ENCODE assay signal across 1 cellular context in genomic region chr6:14618759-14619418, GRCh38.
TF ChIP-seq lines count a peak whose summit lies in the region.

No MANE protein-coding gene starts in this region.

TF ChIP-seq in K562, 482 proteins besides CTCF, POLR2A, EP300 and RAD21 (continued from another document and continues in another):
- TF ChIP-seq, protein P1, sequence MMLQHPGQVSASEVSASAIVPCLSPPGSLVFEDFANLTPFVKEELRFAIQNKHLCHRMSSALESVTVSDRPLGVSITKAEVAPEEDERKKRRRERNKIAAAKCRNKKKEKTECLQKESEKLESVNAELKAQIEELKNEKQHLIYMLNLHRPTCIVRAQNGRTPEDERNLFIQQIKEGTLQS (IDR thresholded peaks at IDR 0.05): peak; percentile 30; the same call in 1 of the 2 replicates
- TF ChIP-seq, protein P1 (CRISPR knock-in tag; conservative IDR thresholded peaks at IDR 0.05): no peak
- no peak for TF ChIP-seq PRPF4 (IDR thresholded peaks at IDR 0.05; ENCODE audit: insufficient read depth, low read depth, low read length, poor library complexity, severe bottlenecking)
- TF ChIP-seq HNRNPH1 (optimal IDR thresholded peaks at IDR 0.05; ENCODE audit: low read depth, low read length): no peak
- TF ChIP-seq, protein P2, sequence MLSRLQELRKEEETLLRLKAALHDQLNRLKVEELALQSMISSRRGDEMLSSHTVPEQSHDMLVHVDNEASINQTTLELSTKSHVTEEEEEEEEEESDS (CRISPR knock-in tag; IDR thresholded peaks at IDR 0.05): no peak
- no peak for TF ChIP-seq MCM5 (IDR thresholded peaks at IDR 0.05; ENCODE audit: low read depth)
- no peak for TF ChIP-seq ZFX (CRISPR knock-in tag; IDR thresholded peaks at IDR 0.05)
- 0 out of 2 replicates have a peak, but pooled peaks have one; percentile 26 for TF ChIP-seq ZNF76 (CRISPR knock-in tag; IDR thresholded peaks at IDR 0.05; ENCODE audit: borderline replicate concordance)
- TF ChIP-seq, protein P3, sequence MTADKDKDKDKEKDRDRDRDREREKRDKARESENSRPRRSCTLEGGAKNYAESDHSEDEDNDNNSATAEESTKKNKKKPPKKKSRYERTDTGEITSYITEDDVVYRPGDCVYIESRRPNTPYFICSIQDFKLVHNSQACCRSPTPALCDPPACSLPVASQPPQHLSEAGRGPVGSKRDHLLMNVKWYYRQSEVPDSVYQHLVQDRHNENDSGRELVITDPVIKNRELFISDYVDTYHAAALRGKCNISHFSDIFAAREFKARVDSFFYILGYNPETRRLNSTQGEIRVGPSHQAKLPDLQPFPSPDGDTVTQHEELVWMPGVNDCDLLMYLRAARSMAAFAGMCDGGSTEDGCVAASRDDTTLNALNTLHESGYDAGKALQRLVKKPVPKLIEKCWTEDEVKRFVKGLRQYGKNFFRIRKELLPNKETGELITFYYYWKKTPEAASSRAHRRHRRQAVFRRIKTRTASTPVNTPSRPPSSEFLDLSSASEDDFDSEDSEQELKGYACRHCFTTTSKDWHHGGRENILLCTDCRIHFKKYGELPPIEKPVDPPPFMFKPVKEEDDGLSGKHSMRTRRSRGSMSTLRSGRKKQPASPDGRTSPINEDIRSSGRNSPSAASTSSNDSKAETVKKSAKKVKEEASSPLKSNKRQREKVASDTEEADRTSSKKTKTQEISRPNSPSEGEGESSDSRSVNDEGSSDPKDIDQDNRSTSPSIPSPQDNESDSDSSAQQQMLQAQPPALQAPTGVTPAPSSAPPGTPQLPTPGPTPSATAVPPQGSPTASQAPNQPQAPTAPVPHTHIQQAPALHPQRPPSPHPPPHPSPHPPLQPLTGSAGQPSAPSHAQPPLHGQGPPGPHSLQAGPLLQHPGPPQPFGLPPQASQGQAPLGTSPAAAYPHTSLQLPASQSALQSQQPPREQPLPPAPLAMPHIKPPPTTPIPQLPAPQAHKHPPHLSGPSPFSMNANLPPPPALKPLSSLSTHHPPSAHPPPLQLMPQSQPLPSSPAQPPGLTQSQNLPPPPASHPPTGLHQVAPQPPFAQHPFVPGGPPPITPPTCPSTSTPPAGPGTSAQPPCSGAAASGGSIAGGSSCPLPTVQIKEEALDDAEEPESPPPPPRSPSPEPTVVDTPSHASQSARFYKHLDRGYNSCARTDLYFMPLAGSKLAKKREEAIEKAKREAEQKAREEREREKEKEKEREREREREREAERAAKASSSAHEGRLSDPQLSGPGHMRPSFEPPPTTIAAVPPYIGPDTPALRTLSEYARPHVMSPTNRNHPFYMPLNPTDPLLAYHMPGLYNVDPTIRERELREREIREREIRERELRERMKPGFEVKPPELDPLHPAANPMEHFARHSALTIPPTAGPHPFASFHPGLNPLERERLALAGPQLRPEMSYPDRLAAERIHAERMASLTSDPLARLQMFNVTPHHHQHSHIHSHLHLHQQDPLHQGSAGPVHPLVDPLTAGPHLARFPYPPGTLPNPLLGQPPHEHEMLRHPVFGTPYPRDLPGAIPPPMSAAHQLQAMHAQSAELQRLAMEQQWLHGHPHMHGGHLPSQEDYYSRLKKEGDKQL (CRISPR knock-in tag; IDR thresholded peaks at IDR 0.05; ENCODE audit: borderline replicate concordance): no peak
- TF ChIP-seq ZNF764 (CRISPR knock-in tag; IDR thresholded peaks at IDR 0.05; ENCODE audit: low read depth): no peak
- TF ChIP-seq, protein P4, sequence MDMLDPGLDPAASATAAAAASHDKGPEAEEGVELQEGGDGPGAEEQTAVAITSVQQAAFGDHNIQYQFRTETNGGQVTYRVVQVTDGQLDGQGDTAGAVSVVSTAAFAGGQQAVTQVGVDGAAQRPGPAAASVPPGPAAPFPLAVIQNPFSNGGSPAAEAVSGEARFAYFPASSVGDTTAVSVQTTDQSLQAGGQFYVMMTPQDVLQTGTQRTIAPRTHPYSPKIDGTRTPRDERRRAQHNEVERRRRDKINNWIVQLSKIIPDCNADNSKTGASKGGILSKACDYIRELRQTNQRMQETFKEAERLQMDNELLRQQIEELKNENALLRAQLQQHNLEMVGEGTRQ (CRISPR knock-in tag; IDR thresholded peaks at IDR 0.05): peak; percentile 90
- TF ChIP-seq RBM14 (IDR thresholded peaks at IDR 0.05; ENCODE audit: borderline replicate concordance, insufficient read depth, low read depth, low read length): no peak
- TF ChIP-seq ZBTB40 (IDR thresholded peaks at IDR 0.05): no peak
- no peak for TF ChIP-seq ZBTB40 (CRISPR knock-in tag; IDR thresholded peaks at IDR 0.05)
- no peak for TF ChIP-seq SIRT6 (IDR thresholded peaks at IDR 0.05; ENCODE audit: low read depth, low read length)
- no peak for TF ChIP-seq MLLT1 (IDR thresholded peaks at IDR 0.05)
- TF ChIP-seq NUFIP1 (IDR thresholded peaks at IDR 0.05; ENCODE audit: partially characterized antibody): no peak
- TF ChIP-seq KLF10 (CRISPR knock-in tag; IDR thresholded peaks at IDR 0.05): no peak
- TF ChIP-seq SMARCA4 (IDR thresholded peaks at IDR 0.05): peak; percentile 85
- TF ChIP-seq NFRKB (IDR thresholded peaks at IDR 0.05; ENCODE audit: low read depth): no peak
- no peak for TF ChIP-seq SAFB (IDR thresholded peaks at IDR 0.05; ENCODE audit: borderline replicate concordance, low read depth, low read length)
- TF ChIP-seq ZNF140 (CRISPR knock-in tag; IDR thresholded peaks at IDR 0.05): no peak
- no peak for TF ChIP-seq ZBTB26 (CRISPR knock-in tag; IDR thresholded peaks at IDR 0.05)
- TF ChIP-seq EP400 (IDR thresholded peaks at IDR 0.05): no peak
- peak; percentile 38; the same call in 1 of the 2 replicates for TF ChIP-seq LEF1 (IDR thresholded peaks at IDR 0.05)
